9 cellular contexts compared by ENCODE assay signal in the genomic region with DNA sequence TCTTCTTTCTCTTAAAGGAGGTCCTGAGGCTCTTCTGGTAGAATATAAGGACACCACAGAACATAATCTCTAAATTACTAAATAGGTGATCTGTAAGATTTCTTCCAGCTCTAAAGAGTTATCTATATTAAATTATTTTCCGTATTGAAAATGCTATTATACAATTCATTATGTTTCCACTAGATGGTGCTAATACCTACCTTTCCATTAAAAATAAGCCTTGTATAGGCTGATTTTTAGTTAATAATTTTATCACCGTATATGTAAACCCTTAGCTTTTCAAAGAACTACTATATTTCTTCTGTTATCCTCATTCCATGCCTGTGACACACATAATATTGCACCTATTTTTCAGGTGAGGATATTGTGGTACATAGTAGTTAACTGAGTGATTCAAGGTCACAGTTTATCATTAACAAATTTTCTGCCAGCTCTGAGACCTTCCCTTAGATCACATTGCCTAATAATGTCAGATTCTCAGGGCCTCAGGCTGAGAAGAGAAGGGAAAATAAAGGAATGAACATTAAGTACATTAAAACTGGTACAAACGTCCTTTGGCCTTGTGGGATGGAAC.
DNase-seq lines count a peak whose midpoint lies in the region; ATAC-seq and TF ChIP-seq lines count a peak whose summit lies in the region.
"Had no signal": no experiment of that assay in that cellular context is flagged by ENCODE, and none has a peak within 500 bp of the region (broad histone marks: within the 10 kb centered on the region; RNA-seq: fewer than 3 reads in every experiment).

No MANE protein-coding gene starts in this region.

- peak; percentile 25; the same call in 1 of the 2 replicates for TF ChIP-seq CTCF in AG04450 (IDR thresholded peaks at IDR 0.05; ENCODE audit: low read depth, low read length)
- peak; percentile 43 for TF ChIP-seq CTCF in GM13977 (IDR thresholded peaks at IDR 0.05; ENCODE audit: extremely low read depth, insufficient read depth, missing control alignments)

- no peaks in the 10 kb centered on the region for H3K36me3 ChIP-seq in SK-N-MC (ENCODE audit: insufficient read depth, low read length)
- H3K36me3 ChIP-seq: gastrocnemius medialis had no signal

- ATAC-seq in HG03354 (IDR thresholded peaks at IDR 0.05; ENCODE audit: poor library complexity, severe bottlenecking, unreplicated experiment) (no peak), HG03097 (IDR thresholded peaks at IDR 0.05; ENCODE audit: low FRiP score, unreplicated experiment) (no peak)
- ATAC-seq: gastrocnemius medialis had no signal

- no peak overlapping the region for H3K27ac Mint-ChIP-seq in immature natural killer cell

- no peak for DNase-seq in AG04450 (ENCODE audit: low read depth, low spot score)
- peak; percentile 28 for DNase-seq in GM13977 (ENCODE audit: low spot score)
- DNase-seq in SK-N-MC (ENCODE audit: low read depth, low spot score), result peak; percentile 6
- peak in 2 of 3 donors; percentile 5 to 12 for DNase-seq in immature natural killer cell
- DNase-seq in AG20443 (ENCODE audit: low spot score), result no peak
- DNase-seq in COR-L47 (lab: John Stamatoyannopoulos, UW), result no peak
- DNase-seq: gastrocnemius medialis had no signal

- no peaks in the 10 kb centered on the region for H3K9me3 ChIP-seq in AG04450 (ENCODE audit: control insufficient read depth, insufficient read depth, low read length)
- H3K9me3 ChIP-seq in SK-N-MC (ENCODE audit: low read depth, low read length), result no peaks in the 10 kb centered on the region
- H3K9me3 ChIP-seq: gastrocnemius medialis had no signal

- no peaks in the 10 kb centered on the region for H3K4me1 Mint-ChIP-seq in immature natural killer cell

- H3K4me3 Mint-ChIP-seq in immature natural killer cell, result no peak overlapping the region

- H3K27ac ChIP-seq in AG04450 (ENCODE audit: low read depth, low read length), result no peak overlapping the region
- no peak overlapping the region for H3K27ac ChIP-seq in SK-N-MC
- H3K27ac ChIP-seq: gastrocnemius medialis had no signal

- POLR2A ChIA-PET in AG04450 (lab: Yijun Ruan, JAX), result no interaction called here

- CTCF ChIA-PET in AG04450 (lab: Charles Lee), result interaction anchor here (0.6 to 1.1 kb wide), 5 partner anchors 25 to 767 kb away, joined by 3 to 4 read pairs (median 3); no protein-coding TSS in a partner anchor

- H3K27me3 Mint-ChIP-seq in immature natural killer cell (ENCODE audit: low read depth in 3 of 3), result peaks cover 0 to 14% (median 7%) of the 10 kb centered on the region in 3 donors

- H3K4me3 ChIP-seq in AG04450 (ENCODE audit: low read depth, low read length) (no peak overlapping the region), SK-N-MC (no peak overlapping the region)
- H3K4me3 ChIP-seq: gastrocnemius medialis had no signal

- H3K9me3 Mint-ChIP-seq in immature natural killer cell, result no peaks in the 10 kb centered on the region

- no peaks in the 10 kb centered on the region for H3K36me3 Mint-ChIP-seq in immature natural killer cell

- in situ Hi-C loops in GM13977 (cut with MboI; ENCODE audit: low pct_unique_long_range_greater_than_20kb, low sequenced_read_pairs, unreplicated experiment), result loop anchor here (25.0 kb wide), 1 partner anchor 193 kb away; no protein-coding TSS in a partner anchor

- no peaks in the 10 kb centered on the region for H3K27me3 ChIP-seq in AG04450 (ENCODE audit: control insufficient read depth, insufficient read depth, low read length)
- H3K27me3 ChIP-seq: gastrocnemius medialis had no signal

- no peak overlapping the region for H3K9ac ChIP-seq in SK-N-MC (ENCODE audit: insufficient read length)

Comparison
In these comparisons a context has a peak if more than half of its experiments do, and no peak if none do; other contexts are left out.
1. DNase-seq: peak in GM13977 (single experiment), SK-N-MC (single experiment) and immature natural killer cell (2 of 3); none in AG04450 (single experiment), AG20443 (single experiment) and COR-L47 (single experiment).